ENCODE assay signal across 8 cellular contexts in genomic region chrX:119015407-119016242, GRCh38. TPM values are rescaled to one million over a fixed set of nuclear protein-coding genes. Genes with fewer than 3 reads are reported as not detected.
A peak's percentile ranks its signal among the peaks of the same experiment; 100 is the strongest.
DNase-seq lines count a peak whose midpoint lies in the region; ATAC-seq lines count a peak whose summit lies in the region.

No MANE protein-coding gene starts in this region.

- in situ Hi-C loops in SK-MEL-5 (cut with HindIII; ENCODE audit: low pct_unique_long_range_greater_than_20kb, low sequenced_read_pairs): no loop called here

- ATAC-seq in GM19043 (IDR thresholded peaks at IDR 0.05; ENCODE audit: low read depth, unreplicated experiment) (peak; percentile 97), HG03159 (IDR thresholded peaks at IDR 0.05; ENCODE audit: unreplicated experiment) (peak; percentile 92)

- DNase-seq in AML-193 (lab: John Stamatoyannopoulos, UW) (peak; percentile 47 to 53), SK-MEL-5 (ENCODE audit: low read depth, low spot score) (peak; percentile 69), foreskin melanocyte (peak; percentile 61), cortex of kidney (lab: John Stamatoyannopoulos, UW) (no peak), dedifferentiated amniotic fluid mesenchymal stem cell (ENCODE audit: extremely low spot score) (no peak)
- peak; percentile 20 to 38 for DNase-seq in stimulated activated CD4-positive, alpha-beta T cell treated with anti-CD3 and anti-CD28 coated beads, Interleukin-4, amount 100 ng/mL, for 4 hours

RNA-seq across cellular contexts. Expression of gene LONRF3, which starts 41.2 kb away (rescaled TPM):
- 2.4 and 2.8 TPM in 2 replicates for total RNA-seq in SK-MEL-5 (2014; rRNA removed; shearing (Covaris generic))
- 0.83 and 1.5 TPM in 2 replicates for polyA plus RNA-seq in SK-MEL-5 (2015; cell fraction: cytosol; rRNA removed)
- 0.62 and 1.3 TPM in 2 replicates for polyA plus RNA-seq in SK-MEL-5 (2015; cell fraction: nucleus; rRNA removed)

RNA-seq across cellular contexts. Expression of gene CT47C1, which starts 57.2 kb away (rescaled TPM):
- not detected in 2 replicates for total RNA-seq in SK-MEL-5 (2014; rRNA removed; shearing (Covaris generic))
- not detected in 2 replicates for polyA plus RNA-seq in SK-MEL-5 (2015; cell fraction: cytosol; rRNA removed)
- polyA plus RNA-seq in SK-MEL-5 (2015; cell fraction: nucleus; rRNA removed): not detected in 2 replicates

Comparison
In these comparisons a context has a peak if more than half of its experiments do, and no peak if none do; other contexts are left out.
1. DNase-seq: peak in AML-193 (2 of 2), SK-MEL-5 (single experiment), foreskin melanocyte (single experiment) and stimulated activated CD4-positive, alpha-beta T cell treated with anti-CD3 and anti-CD28 coated beads, Interleukin-4, amount 100 ng/mL, for 4 hours (2 of 2); none in cortex of kidney (single experiment) and dedifferentiated amniotic fluid mesenchymal stem cell (single experiment).